15 cellular contexts compared by ENCODE assay signal in genomic region chr7:7707756-7708310, GRCh38. TPM values are rescaled to one million over a fixed set of nuclear protein-coding genes. Genes with fewer than 3 reads are reported as not detected.
DNase-seq lines count a peak whose midpoint lies in the region; TF ChIP-seq lines count a peak whose summit lies in the region.
"Had no signal": no experiment of that assay in that cellular context is flagged by ENCODE, and none has a peak within 500 bp of the region (broad histone marks: within the 10 kb centered on the region; RNA-seq: fewer than 3 reads in every experiment).

No MANE protein-coding gene starts in this region.

- H3K4me3 ChIP-seq in brain microvascular endothelial cell (ENCODE audit: low read depth, low read length) (no peak overlapping the region), mesenchymal stem cell (ENCODE audit: insufficient read depth in 1 of 2, low read depth in 1 of 2, low read length in 2 of 2) (no peak overlapping the region), suprapubic skin (no peak overlapping the region), A673 (ENCODE audit: low read depth, low read length, poor library complexity, severe bottlenecking) (no peak overlapping the region)
- H3K4me3 ChIP-seq in CD4-positive, alpha-beta memory T cell (ENCODE audit: low read length in 2 of 2): no peak overlapping the region

- no peak overlapping the region for H2BK12ac ChIP-seq in mesenchymal stem cell (ENCODE audit: low read length in 2 of 2)

- H3K4me3 Mint-ChIP-seq in CD4-positive, alpha-beta memory T cell: no peak overlapping the region
- H3K4me3 Mint-ChIP-seq: activated CD4-positive, alpha-beta memory T cell treated with anti-CD3 and anti-CD28 coated beads for 36 hours; B cell; stimulated activated effector memory CD8-positive, alpha-beta T cell treated with anti-CD3 and anti-CD28 coated beads, Interleukin-12 subunit alpha, Interleukin-12 subunit beta, amount 100 ng/mL, for 72 hours; T-helper 1 cell treated with Interleukin-12 subunit alpha and Interleukin-12 subunit beta and Interleukin-4 antibody, amounts not matched to agents 30 μg/mL and 1 μg/mL, for 36 hours had no signal

- H3K4me2 ChIP-seq in mesenchymal stem cell (ENCODE audit: low read length, poor library complexity, severe bottlenecking): peak overlapping the region; percentile 43

- TF ChIP-seq CTCF in brain microvascular endothelial cell (IDR thresholded peaks at IDR 0.05; ENCODE audit: low read depth, low read length, missing control alignments) (no peak), suprapubic skin (IDR thresholded peaks at IDR 0.05) (no peak), A673 (conservative IDR thresholded peaks at IDR 0.05; ENCODE audit: low read depth, low read length) (no peak)

- H3K4me1 Mint-ChIP-seq in CD4-positive, alpha-beta memory T cell: peaks cover 0 to 19% (median 7%) of the 10 kb centered on the region in 4 donors

- no peak overlapping the region for H3K14ac ChIP-seq in mesenchymal stem cell (ENCODE audit: low read length in 2 of 2)

- H3K9me3 Mint-ChIP-seq in CD4-positive, alpha-beta memory T cell: no peaks in the 10 kb centered on the region
- H3K9me3 Mint-ChIP-seq: activated CD4-positive, alpha-beta memory T cell treated with anti-CD3 and anti-CD28 coated beads for 36 hours; stimulated activated effector memory CD8-positive, alpha-beta T cell treated with anti-CD3 and anti-CD28 coated beads, Interleukin-12 subunit alpha, Interleukin-12 subunit beta, amount 100 ng/mL, for 72 hours; T-helper 1 cell treated with Interleukin-12 subunit alpha and Interleukin-12 subunit beta and Interleukin-4 antibody, amounts not matched to agents 30 μg/mL and 1 μg/mL, for 36 hours had no signal

- H3K27me3 ChIP-seq in brain microvascular endothelial cell (replicated peaks) (no peaks in the 10 kb centered on the region), mesenchymal stem cell (ENCODE audit: control insufficient read depth in 1 of 2, insufficient read depth in 1 of 2, low read length in 2 of 2) (no peaks in the 10 kb centered on the region), suprapubic skin (no peaks in the 10 kb centered on the region), A673 (replicated peaks; ENCODE audit: insufficient read depth, low read depth, low read length, poor library complexity) (no peaks in the 10 kb centered on the region)
- no peaks in the 10 kb centered on the region for H3K27me3 ChIP-seq in CD4-positive, alpha-beta memory T cell (ENCODE audit: insufficient read depth, low read length)

- no peaks in the 10 kb centered on the region for H3K9me3 ChIP-seq in mesenchymal stem cell (ENCODE audit: control insufficient read depth, low read length)
- no peaks in the 10 kb centered on the region for H3K9me3 ChIP-seq in suprapubic skin
- no peaks in the 10 kb centered on the region for H3K9me3 ChIP-seq in A673 (ENCODE audit: low read depth, low read length, poor library complexity, severe bottlenecking)
- no peaks in the 10 kb centered on the region for H3K9me3 ChIP-seq in CD4-positive, alpha-beta memory T cell (ENCODE audit: control insufficient read depth in 1 of 2, low read length in 2 of 2)

- peak overlapping the region in 1 of 2 experiments; percentile 21 for H3K18ac ChIP-seq in mesenchymal stem cell (ENCODE audit: low read depth in 1 of 2, low read length in 2 of 2)

- 43% methylated on average over 4 of the region's 5 CpGs for WGBS in mesenchymal stem cell
- WGBS in suprapubic skin: 78% methylated on average over 5 of the region's 5 CpGs

- CTCF ChIA-PET in A673 (lab: Charles Lee): no interaction called here
- CTCF ChIA-PET in CD4-positive, alpha-beta memory T cell (lab: Charles Lee; ENCODE audit: partially characterized antibody): interaction anchor here (1.1 kb wide), 1 partner anchor 53 kb away, joined by 4 read pairs; no protein-coding TSS in a partner anchor

- H2AFZ ChIP-seq in mesenchymal stem cell (ENCODE audit: low read depth, low read length): no peak overlapping the region

- in situ Hi-C loops in brain microvascular endothelial cell (cut with HindIII; ENCODE audit: low pct_ligation_motif_present, low sequenced_read_pairs): no loop called here

- TF ChIP-seq POLR2A in erythroblast (IDR thresholded peaks at IDR 0.05; ENCODE audit: low read length) (no peak), suprapubic skin (IDR thresholded peaks at IDR 0.05) (no peak)

- no TSS peak for BruUV-seq in A673 (replicated peaks; lab: Mats Ljungman, UMichigan)

- POLR2A ChIA-PET in A673 (lab: Charles Lee; ENCODE audit: low non-redundant PET): no interaction called here
- POLR2A ChIA-PET in CD4-positive, alpha-beta memory T cell (lab: Charles Lee; ENCODE audit: partially characterized antibody): no interaction called here

- DNase-seq in EH (ENCODE audit: low read depth) (peak; percentile 25), NCI-H1694 (lab: John Stamatoyannopoulos, UW) (peak; percentile 26), brain microvascular endothelial cell (peak; percentile 50), mesenchymal stem cell (peak; percentile 57), erythroblast (lab: John Stamatoyannopoulos, UW) (no peak), suprapubic skin (ENCODE audit: low spot score in 2 of 2) (no peak), A673 (ENCODE audit: low spot score) (no peak)
- DNase-seq in CD4-positive, alpha-beta memory T cell: no peak
- DNase-seq: activated CD4-positive, alpha-beta memory T cell treated with anti-CD3 and anti-CD28 coated beads for 36 hours; activated naive CD4-positive, alpha-beta T cell; MV-4-11; stimulated activated CD4-positive, alpha-beta T cell treated with anti-CD3 and anti-CD28 coated beads, Interleukin-2, amount 100 ng/mL, for 24 hours had no signal

- no peak overlapping the region for H2BK120ac ChIP-seq in mesenchymal stem cell (ENCODE audit: low read depth, low read length)

- H3K4ac ChIP-seq in mesenchymal stem cell (ENCODE audit: low read depth in 1 of 2, low read length in 2 of 2): no peak overlapping the region

- TF ChIP-seq EP300 in suprapubic skin (IDR thresholded peaks at IDR 0.05): no peak

- H4K91ac ChIP-seq in mesenchymal stem cell (ENCODE audit: low read length): no peak overlapping the region

- H3K36me3 Mint-ChIP-seq in CD4-positive, alpha-beta memory T cell: peaks cover 1 to 9% of the 10 kb centered on the region in 2 donors
- H3K36me3 Mint-ChIP-seq: stimulated activated effector memory CD8-positive, alpha-beta T cell treated with anti-CD3 and anti-CD28 coated beads, Interleukin-12 subunit alpha, Interleukin-12 subunit beta, amount 100 ng/mL, for 72 hours had no signal

- no peak overlapping the region for H2BK15ac ChIP-seq in mesenchymal stem cell (ENCODE audit: low read depth, poor library complexity, severe bottlenecking)

- no peak overlapping the region for H4K8ac ChIP-seq in mesenchymal stem cell (ENCODE audit: low read length)

- no peak overlapping the region for H3K23ac ChIP-seq in mesenchymal stem cell (ENCODE audit: low read length in 2 of 2)

- no peak overlapping the region for H3K27ac ChIP-seq in brain microvascular endothelial cell
- peak overlapping the region; percentile 17 for H3K27ac ChIP-seq in mesenchymal stem cell (ENCODE audit: low read length, poor library complexity, severe bottlenecking)
- H3K27ac ChIP-seq in suprapubic skin: no peak overlapping the region
- H3K27ac ChIP-seq in A673 (ENCODE audit: low read depth, low read length, poor library complexity, severe bottlenecking): no peak overlapping the region
- no peak overlapping the region for H3K27ac ChIP-seq in CD4-positive, alpha-beta memory T cell (ENCODE audit: low read depth, low read length)

- no peaks in the 10 kb centered on the region for H3K27me3 Mint-ChIP-seq in CD4-positive, alpha-beta memory T cell
- H3K27me3 Mint-ChIP-seq: activated CD4-positive, alpha-beta memory T cell treated with anti-CD3 and anti-CD28 coated beads for 36 hours; B cell had no signal

- H3K4me1 ChIP-seq in mesenchymal stem cell (ENCODE audit: control insufficient read depth, insufficient read depth, low read depth, low read length) (no peaks in the 10 kb centered on the region), suprapubic skin (peaks cover 22% of the 10 kb centered on the region), A673 (ENCODE audit: insufficient read depth, low read length, poor library complexity, severe bottlenecking) (no peaks in the 10 kb centered on the region)
- H3K4me1 ChIP-seq in CD4-positive, alpha-beta memory T cell (ENCODE audit: insufficient read depth, low read length): no peaks in the 10 kb centered on the region

- H3K36me3 ChIP-seq in brain microvascular endothelial cell (replicated peaks): no peaks in the 10 kb centered on the region
- no peaks in the 10 kb centered on the region for H3K36me3 ChIP-seq in mesenchymal stem cell (ENCODE audit: control insufficient read depth in 1 of 2, insufficient read depth in 2 of 2, low read depth in 1 of 2, low read length in 2 of 2)
- no peaks in the 10 kb centered on the region for H3K36me3 ChIP-seq in suprapubic skin
- no peaks in the 10 kb centered on the region for H3K36me3 ChIP-seq in A673 (ENCODE audit: insufficient read depth, low read length, poor library complexity, severe bottlenecking)
- H3K36me3 ChIP-seq in CD4-positive, alpha-beta memory T cell (ENCODE audit: insufficient read depth, low read length): no peaks in the 10 kb centered on the region

- intact Hi-C loops in A673 (cut with micrococcal nuclease; ENCODE audit: unreplicated experiment): no loop called here
- intact Hi-C loops in CD4-positive, alpha-beta memory T cell (cut with micrococcal nuclease): no loop called here

- H3K9ac ChIP-seq in mesenchymal stem cell (ENCODE audit: low read length): no peak overlapping the region

- H3K27ac Mint-ChIP-seq in CD4-positive, alpha-beta memory T cell: no peak overlapping the region
- H3K27ac Mint-ChIP-seq: activated CD4-positive, alpha-beta memory T cell treated with anti-CD3 and anti-CD28 coated beads for 36 hours; B cell; T-helper 1 cell treated with Interleukin-12 subunit alpha and Interleukin-12 subunit beta and Interleukin-4 antibody, amounts not matched to agents 30 μg/mL and 1 μg/mL, for 36 hours had no signal

- H3K79me1 ChIP-seq in mesenchymal stem cell (replicated peaks; ENCODE audit: low read length, poor library complexity, severe bottlenecking): peaks cover under 1% of the 10 kb centered on the region

- H2BK5ac ChIP-seq in mesenchymal stem cell (ENCODE audit: low read depth, low read length, poor library complexity, severe bottlenecking): peak overlapping the region; percentile 8

- no peak overlapping the region for H2AK5ac ChIP-seq in mesenchymal stem cell (ENCODE audit: low read length, severe bottlenecking)

RNA-seq across cellular contexts. Expression of gene RPA3, which starts 10.6 kb away (rescaled TPM):
- polyA plus RNA-seq in mesenchymal stem cell (2013, experiment 1 of 2): 20.8 TPM
- 20.8 TPM for polyA plus RNA-seq in mesenchymal stem cell (2013, experiment 2 of 2)
- total RNA-seq in suprapubic skin (10 to 100 TPM; 14.9 to 35.2 (median 18.4) TPM), A673 (2021) (61.4 and 72.8 TPM in 2 replicates)
- total RNA-seq in CD4-positive, alpha-beta memory T cell: 10 to 100 TPM; 31.2 to 35.5 TPM
- polyA plus RNA-seq in CD4-positive, alpha-beta memory T cell: 10 to 100 TPM; 91.7 to 96.6 TPM

Comparison
In these comparisons a context has a peak if more than half of its experiments do, and no peak if none do; other contexts are left out.
1. DNase-seq: peak in EH (single experiment), NCI-H1694 (single experiment), brain microvascular endothelial cell (single experiment) and mesenchymal stem cell (single experiment); none in erythroblast (0 of 2), suprapubic skin (0 of 2), A673 (single experiment) and CD4-positive, alpha-beta memory T cell (0 of 5).